In the genomic region with DNA sequence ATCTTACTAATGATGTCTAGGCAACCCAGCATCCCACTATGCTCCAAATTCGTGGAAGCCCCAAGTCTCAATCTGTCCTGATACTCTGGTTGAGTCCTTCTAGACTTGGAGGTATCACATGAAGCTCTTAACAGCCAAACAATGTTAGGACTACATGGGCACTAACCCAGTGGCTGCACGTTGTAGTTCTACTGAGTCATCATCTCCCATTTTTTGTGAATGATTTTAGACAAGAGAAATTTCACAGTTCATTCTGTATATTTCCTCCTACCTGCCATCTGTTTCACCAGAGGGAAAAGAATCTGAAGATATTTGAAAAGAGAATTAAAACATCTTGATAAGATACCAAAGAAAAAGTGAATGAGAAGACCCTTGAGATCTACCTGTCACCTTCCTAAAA, we compare ENCODE assay signal across 27 cellular contexts. TPM values are rescaled to one million over a fixed set of nuclear protein-coding genes. Genes with fewer than 3 reads are reported as not detected.
"Had no signal": no experiment of that assay in that cellular context is flagged by ENCODE, and none has a peak within 500 bp of the region (broad histone marks: within the 10 kb centered on the region; RNA-seq: fewer than 3 reads in every experiment).

No MANE protein-coding gene starts in this region.

- H3K27me3 ChIP-seq: esophagus muscularis mucosa, right atrium auricular region, stomach, testis, tibial artery, upper lobe of left lung had no signal

- H3K9me3 Mint-ChIP-seq: nephron; stimulated activated effector memory CD8-positive, alpha-beta T cell treated with anti-CD3 and anti-CD28 coated beads, Interleukin-12 subunit alpha, Interleukin-12 subunit beta, amount 100 ng/mL, for 72 hours had no signal

- H3K4me1 Mint-ChIP-seq: immature natural killer cell; naive B cell; stimulated activated effector memory CD8-positive, alpha-beta T cell treated with anti-CD3 and anti-CD28 coated beads, Interleukin-12 subunit alpha, Interleukin-12 subunit beta, amount 100 ng/mL, for 72 hours had no signal

- H3K4me1 ChIP-seq: lower lobe of right lung, right atrium auricular region, testis, tibial artery, upper lobe of left lung had no signal

- H3K9me3 ChIP-seq: esophagus muscularis mucosa, lower lobe of right lung, right atrium auricular region, stomach, testis, tibial artery, upper lobe of left lung had no signal

- H3K36me3 ChIP-seq: esophagus muscularis mucosa, lower lobe of right lung, neural progenitor cell, right atrium auricular region, stomach, tibial artery, upper lobe of left lung had no signal

- H3K4me3 Mint-ChIP-seq: immature natural killer cell; naive B cell; nephron; neural progenitor cell; stimulated activated effector memory CD8-positive, alpha-beta T cell treated with anti-CD3 and anti-CD28 coated beads, Interleukin-12 subunit alpha, Interleukin-12 subunit beta, amount 100 ng/mL, for 72 hours had no signal

- H3K4me3 ChIP-seq: coronary artery, esophagus muscularis mucosa, lower lobe of right lung, neural progenitor cell, right atrium auricular region, smooth muscle cell, stomach, testis, tibial artery, upper lobe of left lung had no signal

- ATAC-seq: left ventricle myocardium superior; lower lobe of right lung; sciatic nerve; stimulated activated effector memory CD8-positive, alpha-beta T cell treated with anti-CD3 and anti-CD28 coated beads, Interleukin-12 subunit alpha, Interleukin-12 subunit beta, amount 100 ng/mL, for 72 hours had no signal

- H3K27ac Mint-ChIP-seq: immature natural killer cell; naive B cell; nephron; neural progenitor cell; progenitor cell of endocrine pancreas; stimulated activated effector memory CD8-positive, alpha-beta T cell treated with anti-CD3 and anti-CD28 coated beads, Interleukin-12 subunit alpha, Interleukin-12 subunit beta, amount 100 ng/mL, for 72 hours had no signal

- H3K36me3 Mint-ChIP-seq: immature natural killer cell; naive B cell; neural progenitor cell; stimulated activated effector memory CD8-positive, alpha-beta T cell treated with anti-CD3 and anti-CD28 coated beads, Interleukin-12 subunit alpha, Interleukin-12 subunit beta, amount 100 ng/mL, for 72 hours had no signal

- H3K27ac ChIP-seq: coronary artery, esophagus muscularis mucosa, lower lobe of right lung, neural progenitor cell, parathyroid adenoma, right atrium auricular region, stomach, testis, tibial artery, upper lobe of left lung had no signal

- DNase-seq: dermis blood vessel endothelial cell; effector memory CD4-positive, alpha-beta T cell; foreskin melanocyte; glutamatergic neuron; hypothalamus; immature natural killer cell; left ventricle myocardium superior; lower lobe of right lung; naive B cell; stimulated activated CD4-positive, alpha-beta T cell treated with anti-CD3 and anti-CD28 coated beads, Interleukin-12 subunit alpha, Interleukin-12 subunit beta, amount 100 ng/mL, for 4 hours; stimulated activated CD4-positive, alpha-beta T cell treated with anti-CD3 and anti-CD28 coated beads, Interleukin-1b, Interleukin-23, amount 100 ng/mL, for 48 hours; stimulated activated CD4-positive, alpha-beta T cell treated with anti-CD3 and anti-CD28 coated beads, Interleukin-4, amount 100 ng/mL, for 24 hours; stimulated activated naive CD4-positive, alpha-beta T cell treated with Interleukin-2 at 50 U/mL for 16 hours; stomach; testis; tibial artery; upper lobe of left lung had no signal

RNA-seq across cellular contexts. Expression of gene WWTR1, which starts 9.8 kb away (rescaled TPM):
- polyA plus RNA-seq: immature natural killer cell had no signal
